ENCODE assay signal across 19 cellular contexts in the genomic region with DNA sequence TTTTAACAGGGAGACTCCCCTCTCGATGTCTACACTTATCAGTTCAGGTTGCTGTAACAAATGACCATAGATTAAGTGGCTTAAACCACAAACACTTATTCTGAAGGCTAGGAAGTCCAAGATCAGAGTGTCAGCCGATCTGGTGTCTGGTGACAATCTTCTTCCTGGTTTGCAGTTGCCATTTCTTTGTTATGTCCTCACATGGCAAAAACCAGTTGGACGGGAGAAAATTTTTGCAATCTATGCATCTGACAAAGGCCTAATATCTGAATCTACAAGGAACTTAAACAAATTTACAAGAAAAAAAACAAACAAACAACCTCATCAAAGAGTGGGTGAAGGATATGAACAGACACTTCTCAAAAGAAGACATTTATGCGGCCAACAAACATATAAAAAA.
"Had no signal": no experiment of that assay in that cellular context is flagged by ENCODE, and none has a peak within 500 bp of the region (broad histone marks: within the 10 kb centered on the region; RNA-seq: fewer than 3 reads in every experiment).

No MANE protein-coding gene starts in this region.

- H3K27me3 ChIP-seq: pancreas, right lobe of liver, thyroid gland had no signal

- H3K36me3 ChIP-seq: gastrocnemius medialis, lower lobe of right lung, neutrophil, pancreas, right lobe of liver, stomach, thyroid gland had no signal

- H3K4me2 ChIP-seq: smooth muscle cell had no signal

- ATAC-seq: effector memory CD8-positive, alpha-beta T cell; gastrocnemius medialis; left ventricle myocardium superior; lower lobe of right lung; natural killer cell; pancreas; right lobe of liver had no signal

- H3K36me3 Mint-ChIP-seq: natural killer cell had no signal

- H3K9me3 ChIP-seq: gastrocnemius medialis, lower lobe of right lung, neutrophil, pancreas, right lobe of liver, thyroid gland had no signal

- H3K27ac ChIP-seq: gastrocnemius medialis, lower lobe of right lung, neutrophil, pancreas, right lobe of liver, stomach, thyroid gland had no signal

- H3K9me3 Mint-ChIP-seq: effector memory CD8-positive, alpha-beta T cell had no signal

- H3K4me3 ChIP-seq: gastrocnemius medialis, lower lobe of right lung, pancreas, right lobe of liver, smooth muscle cell, stomach, thyroid gland had no signal

- H3K4me3 Mint-ChIP-seq: effector memory CD8-positive, alpha-beta T cell; natural killer cell had no signal

- H3K4me1 Mint-ChIP-seq: natural killer cell had no signal

- H3K27ac Mint-ChIP-seq: effector memory CD8-positive, alpha-beta T cell; natural killer cell; progenitor cell of endocrine pancreas had no signal

- DNase-seq: cortex of kidney; effector memory CD8-positive, alpha-beta T cell; foreskin fibroblast; gastrocnemius medialis; left ventricle myocardium superior; lower lobe of right lung; natural killer cell; pancreas; right lobe of liver; stimulated activated CD4-positive, alpha-beta T cell treated with anti-CD3 and anti-CD28 coated beads, Interleukin-12 subunit alpha, Interleukin-12 subunit beta, amount 100 ng/mL, for 4 hours; stimulated activated CD4-positive, alpha-beta T cell treated with anti-CD3 and anti-CD28 coated beads, Interleukin-1b, Interleukin-23, amount 100 ng/mL, for 48 hours; stimulated activated CD4-positive, alpha-beta T cell treated with anti-CD3 and anti-CD28 coated beads, Interleukin-4, amount 100 ng/mL, for 1 hour; stimulated activated CD8-positive, alpha-beta memory T cell treated with anti-CD3 and anti-CD28 coated beads, Interleukin-4, amount 100 ng/mL, for 48 hours; stimulated activated naive CD4-positive, alpha-beta T cell; stomach; thyroid gland had no signal

- H3K4me1 ChIP-seq: gastrocnemius medialis, lower lobe of right lung, pancreas, right lobe of liver had no signal
